Comparison of ENCODE assay signal across 14 cellular contexts in the genomic region with DNA sequence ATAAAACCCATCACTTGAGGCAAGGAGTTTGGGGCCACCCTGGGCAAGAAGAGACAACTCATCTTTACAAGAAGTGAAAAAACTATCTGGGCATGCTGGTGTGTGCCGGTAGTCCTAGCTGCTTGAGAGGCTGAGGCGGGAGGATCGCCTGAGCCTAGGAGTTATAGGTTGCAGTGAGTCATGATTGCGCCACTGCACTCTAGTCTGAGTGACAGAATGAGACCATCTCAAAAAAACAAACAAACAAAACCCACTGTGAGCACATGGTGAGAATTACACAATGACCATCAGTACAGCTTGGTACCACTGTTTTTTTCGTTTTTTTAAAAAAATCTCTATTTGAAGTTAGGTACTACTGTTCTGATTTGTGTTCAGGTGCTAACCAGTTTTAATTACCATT. TPM values are rescaled to one million over a fixed set of nuclear protein-coding genes. Genes with fewer than 3 reads are reported as not detected.
DNase-seq lines count a peak whose midpoint lies in the region; ATAC-seq, FAIRE-seq and TF ChIP-seq lines count a peak whose summit lies in the region.
"Had no signal": no experiment of that assay in that cellular context is flagged by ENCODE, and none has a peak within 500 bp of the region (broad histone marks: within the 10 kb centered on the region; RNA-seq: fewer than 3 reads in every experiment).

No MANE protein-coding gene starts in this region.

- no peak overlapping the region for H2BK120ac ChIP-seq in H1 (replicated peaks; ENCODE audit: low read depth, low read length)

- H3K27me3 Mint-ChIP-seq in activated naive CD4-positive, alpha-beta T cell treated with anti-CD3 and anti-CD28 coated beads, Interleukin-2, amount 50 U/mL, for 24 hours = no peaks in the 10 kb centered on the region
- no peaks in the 10 kb centered on the region for H3K27me3 Mint-ChIP-seq in stimulated activated naive CD8-positive, alpha-beta T cell treated with anti-CD3 and anti-CD28 coated beads, Interleukin-15, amount 100 ng/mL, for 72 hours
- H3K27me3 Mint-ChIP-seq: stimulated activated memory B cell treated with anti-CD40 and anti-IgM and Interleukin-4, amounts not matched to agents 10 μg/mL and 1 μg/mL and 100 μg/mL, for 72 hours; T-cell had no signal

- no peak overlapping the region for H2AK5ac ChIP-seq in H1 (ENCODE audit: low read depth, low read length)

- H3K9me3 Mint-ChIP-seq in activated naive CD4-positive, alpha-beta T cell treated with anti-CD3 and anti-CD28 coated beads, Interleukin-2, amount 50 U/mL, for 24 hours = no peaks in the 10 kb centered on the region
- no peaks in the 10 kb centered on the region for H3K9me3 Mint-ChIP-seq in stimulated activated naive CD8-positive, alpha-beta T cell treated with anti-CD3 and anti-CD28 coated beads, Interleukin-15, amount 100 ng/mL, for 72 hours
- H3K9me3 Mint-ChIP-seq: stimulated activated memory B cell treated with anti-CD40 and anti-IgM and Interleukin-4, amounts not matched to agents 10 μg/mL and 1 μg/mL and 100 μg/mL, for 72 hours; T-cell had no signal

- H3K14ac ChIP-seq in H1 (ENCODE audit: insufficient read length) = no peak overlapping the region

- H3K23ac ChIP-seq in H1 (ENCODE audit: insufficient read length) = no peak overlapping the region

- H3K4ac ChIP-seq in H1 (replicated peaks; ENCODE audit: insufficient read length, low read depth, low read length) = no peak overlapping the region

- H2BK12ac ChIP-seq in H1 (ENCODE audit: low read depth, low read length) = no peak overlapping the region

- no peaks in the 10 kb centered on the region for H3K4me1 ChIP-seq in H1 (replicated peaks in 1 of 4; ENCODE audit: control insufficient read depth in 3 of 4, insufficient read depth in 4 of 4, low read length in 3 of 4)
- H3K4me1 ChIP-seq: BE2C had no signal

- no peak overlapping the region for H3K18ac ChIP-seq in H1 (ENCODE audit: extremely low read depth, low read length)

- WGBS in H1 (ENCODE audit: extremely low coverage in 1 of 2, insufficient coverage in 1 of 2, insufficient read length in 1 of 2, insufficient replicate concordance in 2 of 2, low coverage in 1 of 2, low lambda C conversion rate in 2 of 2, missing lambda C conversion rate in 1 of 2), 2 experiments = 92% methylated on average over 5 of the region's 5 CpGs; no CpG with 5 or more reads in 1 of the 2 experiments

- no peak for DNase-seq in activated naive CD4-positive, alpha-beta T cell treated with Interleukin-2 at 50 U/mL for 16 hours
- peak; percentile 11 for DNase-seq in NOMO-1 treated with dmso at 0.1 percent for 144 hours (lab: John Stamatoyannopoulos, UW; ENCODE audit: unreplicated experiment)
- DNase-seq in H1 (ENCODE audit: low read depth in 1 of 2, low spot score in 2 of 2) = no peak
- DNase-seq in stimulated activated naive CD8-positive, alpha-beta T cell treated with anti-CD3 and anti-CD28 coated beads, Interleukin-15, amount 100 ng/mL, for 72 hours = peak in 1 of 2 donors; percentile 32
- no peak for DNase-seq in RCC 7860 (ENCODE audit: low spot score)
- no peak for DNase-seq in NCI-H82 treated with DMSO at 0.1 percent for 48 hours (lab: John Stamatoyannopoulos, UW; ENCODE audit: unreplicated experiment)
- DNase-seq: activated T-cell treated with anti-CD3 and anti-CD28 coated beads for 4 hours, BE2C, NCI-H345, spleen, T-cell had no signal

- H3K27ac Mint-ChIP-seq in activated naive CD4-positive, alpha-beta T cell treated with anti-CD3 and anti-CD28 coated beads, Interleukin-2, amount 50 U/mL, for 24 hours = peak overlapping the region; percentile 76
- peak overlapping the region; percentile 27 to 69 for H3K27ac Mint-ChIP-seq in stimulated activated naive CD8-positive, alpha-beta T cell treated with anti-CD3 and anti-CD28 coated beads, Interleukin-15, amount 100 ng/mL, for 72 hours
- H3K27ac Mint-ChIP-seq: stimulated activated memory B cell treated with anti-CD40 and anti-IgM and Interleukin-4, amounts not matched to agents 10 μg/mL and 1 μg/mL and 100 μg/mL, for 72 hours; T-cell had no signal

- no peaks in the 10 kb centered on the region for H3K27me3 ChIP-seq in H1 (replicated peaks in 1 of 4; ENCODE audit: control insufficient read depth in 3 of 4, extremely low read depth in 1 of 4, insufficient read depth in 3 of 4, low read length in 3 of 4)
- H3K27me3 ChIP-seq: BE2C, spleen had no signal

- no peak for FAIRE-seq in H1 (lab: Jason Lieb, UNC)
- no peak for FAIRE-seq in RCC 7860 (lab: Jason Lieb, UNC)

- H3K4me2 ChIP-seq in H1 (ENCODE audit: insufficient read depth in 1 of 2, low read depth in 2 of 2, low read length in 2 of 2) = no peak overlapping the region

- no peak overlapping the region for H2BK15ac ChIP-seq in H1 (ENCODE audit: low read length)

- CTCF ChIA-PET in H1 (lab: Charles Lee; ENCODE audit: partially characterized antibody) = no interaction called here

- no peak for TF ChIP-seq POLR2A in H1 (IDR thresholded peaks at IDR 0.05; ENCODE audit: control extremely low read depth in 1 of 2, low read depth in 2 of 2, low read length in 2 of 2)

- H4K5ac ChIP-seq in H1 (ENCODE audit: insufficient read length, low read depth, low read length) = no peak overlapping the region

- H4K8ac ChIP-seq in H1 (ENCODE audit: extremely low read depth, insufficient read depth, low read length) = no peak overlapping the region

- TF ChIP-seq CTCF in H1 (IDR thresholded peaks at IDR 0.05; ENCODE audit: control extremely low read depth in 1 of 3, insufficient read depth in 1 of 3, low read depth in 1 of 3, low read length in 3 of 3) = no peak

- H3K79me1 ChIP-seq in H1 (ENCODE audit: low read depth, low read length) = no peaks in the 10 kb centered on the region

- H3K36me3 Mint-ChIP-seq in activated naive CD4-positive, alpha-beta T cell treated with anti-CD3 and anti-CD28 coated beads, Interleukin-2, amount 50 U/mL, for 24 hours = peaks cover 20% of the 10 kb centered on the region

- H4K20me1 ChIP-seq in H1 (replicated peaks in 1 of 2; ENCODE audit: control insufficient read depth in 1 of 2, insufficient read depth in 2 of 2, low read length in 2 of 2) = peaks cover 0 to 7% of the 10 kb centered on the region in 2 experiments

- H3K36me3 ChIP-seq in H1 (ENCODE audit: control insufficient read depth in 2 of 4, insufficient read depth in 4 of 4, low read length in 3 of 4) = peaks cover 0 to 16% (median 3%) of the 10 kb centered on the region in 4 experiments; a peak in 3 of 8 replicates

- no peak overlapping the region for H3K27ac ChIP-seq in H1 (ENCODE audit: low read depth, low read length)
- H3K27ac ChIP-seq: spleen had no signal

- peaks cover 44% of the 10 kb centered on the region for H3K4me1 Mint-ChIP-seq in activated naive CD4-positive, alpha-beta T cell treated with anti-CD3 and anti-CD28 coated beads, Interleukin-2, amount 50 U/mL, for 24 hours
- H3K4me1 Mint-ChIP-seq in stimulated activated naive CD8-positive, alpha-beta T cell treated with anti-CD3 and anti-CD28 coated beads, Interleukin-15, amount 100 ng/mL, for 72 hours = peaks cover 61% of the 10 kb centered on the region

- no peak overlapping the region for H3K4me3 Mint-ChIP-seq in activated naive CD4-positive, alpha-beta T cell treated with anti-CD3 and anti-CD28 coated beads, Interleukin-2, amount 50 U/mL, for 24 hours
- peak overlapping the region in 1 of 2 donors; percentile 17 for H3K4me3 Mint-ChIP-seq in stimulated activated naive CD8-positive, alpha-beta T cell treated with anti-CD3 and anti-CD28 coated beads, Interleukin-15, amount 100 ng/mL, for 72 hours
- H3K4me3 Mint-ChIP-seq: stimulated activated memory B cell treated with anti-CD40 and anti-IgM and Interleukin-4, amounts not matched to agents 10 μg/mL and 1 μg/mL and 100 μg/mL, for 72 hours; T-cell had no signal

- TF ChIP-seq RAD21 in H1 (IDR thresholded peaks at IDR 0.05 in 1 of 2, conservative IDR thresholded peaks at IDR 0.05 in 1 of 2; ENCODE audit: low read depth in 2 of 2, low read length in 2 of 2) = no peak

- no peaks in the 10 kb centered on the region for H3K9me3 ChIP-seq in H1 (ENCODE audit: insufficient read depth in 2 of 2, low read depth in 1 of 2, low read length in 1 of 2)
- H3K9me3 ChIP-seq: BE2C had no signal

- H3K56ac ChIP-seq in H1 (replicated peaks; ENCODE audit: insufficient read length, low read depth, low read length) = no peak overlapping the region

- no peak for TF ChIP-seq EP300 in H1 (IDR thresholded peaks at IDR 0.05; ENCODE audit: borderline replicate concordance in 1 of 2, low read depth in 2 of 2, low read length in 2 of 2)

- no peak overlapping the region for H2BK20ac ChIP-seq in H1 (ENCODE audit: low read length)

- H2BK5ac ChIP-seq in H1 (ENCODE audit: low read depth, low read length) = no peak overlapping the region

- H3K9ac ChIP-seq in H1 (replicated peaks in 1 of 4; ENCODE audit: extremely low read depth in 1 of 4, low read depth in 3 of 4, low read length in 3 of 4) = no peak overlapping the region

- H4K91ac ChIP-seq in H1 (replicated peaks; ENCODE audit: insufficient read length, low read length) = no peak overlapping the region

- no peak overlapping the region for H3K4me3 ChIP-seq in H1 (ENCODE audit: extremely low read depth in 1 of 4, insufficient read depth in 2 of 4, low read depth in 3 of 4, low read length in 4 of 4)
- H3K4me3 ChIP-seq: spleen had no signal

- POLR2A ChIA-PET in H1 (lab: Charles Lee; ENCODE audit: partially characterized antibody) = no interaction called here

- H3K79me2 ChIP-seq in H1 (ENCODE audit: control insufficient read depth in 1 of 2, insufficient read depth in 2 of 2, low read length in 2 of 2) = no peaks in the 10 kb centered on the region

- H2AFZ ChIP-seq in H1 (ENCODE audit: low read length) = no peak overlapping the region

- no peaks in the 10 kb centered on the region for H3K23me2 ChIP-seq in H1 (ENCODE audit: low read depth, low read length)

- peak; percentile 44 for ATAC-seq in stimulated activated naive CD8-positive, alpha-beta T cell treated with anti-CD3 and anti-CD28 coated beads, Interleukin-15, amount 100 ng/mL, for 72 hours
- no peak for ATAC-seq in GM21619 (IDR thresholded peaks at IDR 0.05; ENCODE audit: unreplicated experiment)
- ATAC-seq: stimulated activated memory B cell treated with anti-CD40 and anti-IgM and Interleukin-4, amounts not matched to agents 10 μg/mL and 1 μg/mL and 100 μg/mL, for 72 hours; T-cell had no signal

RNA-seq across cellular contexts. Expression of a gene that starts 13.6 kb away (rescaled TPM):
- 36.6 and 39.6 TPM in 2 replicates for total RNA-seq in H1 (2021; fragmentation: NEBNext Ultra II Directional; extraction: Animal tissue kit (Norgen Biotek cat#: 25700))
- 34.4 and 40.4 TPM in 2 replicates for polyA plus RNA-seq in H1 (2011; rRNA removed)
- polyA plus RNA-seq in H1 (2011; cell fraction: cytosol; rRNA removed) = 35.2 TPM
- polyA plus RNA-seq in H1 (2011; cell fraction: nucleus; rRNA removed) = 74.5 TPM
- polyA plus RNA-seq in H1 (2012, experiment 1 of 2) = 33.7 to 38.2 TPM (median 34.0 TPM) in 4 replicates
- polyA plus RNA-seq in H1 (2012, experiment 2 of 2) = 6.8 TPM
- polyA plus RNA-seq in H1 (2013, experiment 1 of 2) = 23.0 TPM
- 22.3 TPM for polyA plus RNA-seq in H1 (2013, experiment 2 of 2)
- 50.3 and 58.6 TPM in 2 replicates for polyA minus RNA-seq in H1 (2011; rRNA and poly(A)+ RNA removed)
- polyA minus RNA-seq in H1 (2011; cell fraction: cytosol; rRNA and poly(A)+ RNA removed) = 22.4 TPM
- 77.5 TPM for polyA minus RNA-seq in H1 (2011; cell fraction: nucleus; rRNA and poly(A)+ RNA removed)

RNA-seq across cellular contexts. Expression of a gene that starts 38.1 kb away (rescaled TPM):
- total RNA-seq in H1 (2021; fragmentation: NEBNext Ultra II Directional; extraction: Animal tissue kit (Norgen Biotek cat#: 25700)) = not detected in 2 replicates
- polyA plus RNA-seq in H1 (2011; rRNA removed) = not detected in 2 replicates
- polyA plus RNA-seq in H1 (2011; cell fraction: cytosol; rRNA removed) = not detected
- not detected for polyA plus RNA-seq in H1 (2011; cell fraction: nucleus; rRNA removed)
- polyA plus RNA-seq in H1 (2012, experiment 1 of 2) = not detected in 4 replicates
- not detected for polyA plus RNA-seq in H1 (2012, experiment 2 of 2)
- polyA plus RNA-seq in H1 (2013, experiment 1 of 2) = not detected
- polyA plus RNA-seq in H1 (2013, experiment 2 of 2) = 0.04 TPM
- polyA minus RNA-seq in H1 (2011; rRNA and poly(A)+ RNA removed) = not detected in 2 replicates
- not detected for polyA minus RNA-seq in H1 (2011; cell fraction: cytosol; rRNA and poly(A)+ RNA removed)
- polyA minus RNA-seq in H1 (2011; cell fraction: nucleus; rRNA and poly(A)+ RNA removed) = not detected
- total RNA-seq: spleen had no signal
